Comparison of ENCODE assay signal across 8 cellular contexts in genomic region chr9:20980713-20981481, GRCh38. TPM values are rescaled to one million over a fixed set of nuclear protein-coding genes. Genes with fewer than 3 reads are reported as not detected.
DNase-seq lines count a peak whose midpoint lies in the region; ATAC-seq and TF ChIP-seq lines count a peak whose summit lies in the region.

No MANE protein-coding gene starts in this region.

- ATAC-seq in Right ventricle myocardium superior (ENCODE audit: poor library complexity) (peak; percentile 53), Right ventricle myocardium inferior (no peak), HG03460 (IDR thresholded peaks at IDR 0.05; ENCODE audit: unreplicated experiment) (peak; percentile 70)

- peaks cover 26% of the 10 kb centered on the region for H3K36me3 Mint-ChIP-seq in osteocyte (ENCODE audit: unreplicated experiment)

- TF ChIP-seq CTCF in cardiac fibroblast (IDR thresholded peaks at IDR 0.05; ENCODE audit: low read depth, low read length) (no peak), osteocyte (IDR thresholded peaks at IDR 0.05) (no peak)

- H3K27me3 Mint-ChIP-seq in osteocyte (ENCODE audit: unreplicated experiment), result no peaks in the 10 kb centered on the region

- H3K27ac Mint-ChIP-seq in osteocyte (ENCODE audit: unreplicated experiment), result peak overlapping the region; percentile 80

- no peaks in the 10 kb centered on the region for H3K9me3 Mint-ChIP-seq in osteocyte (ENCODE audit: unreplicated experiment)

- intact Hi-C loops in Right ventricle myocardium superior (cut with DNase I) (no loop called here), Right ventricle myocardium inferior (cut with DNase I) (no loop called here)

- no peak overlapping the region for H3K4me3 ChIP-seq in cardiac fibroblast (replicated peaks in 1 of 2; ENCODE audit: low read depth in 2 of 2, low read length in 2 of 2)

- H3K4me1 Mint-ChIP-seq in osteocyte (ENCODE audit: unreplicated experiment), result peaks cover 43% of the 10 kb centered on the region

- no peak for DNase-seq in Right ventricle myocardium superior
- no peak for DNase-seq in Right ventricle myocardium inferior (ENCODE audit: missing footprints)
- peak; percentile 60 to 63 for DNase-seq in cardiac fibroblast (ENCODE audit: low read depth in 2 of 2)
- no peak for DNase-seq in osteocyte (ENCODE audit: extremely low spot score, unreplicated experiment)
- no peak for DNase-seq in islet precursor cell
- DNase-seq in effector CD8-positive, alpha-beta T cell (lab: John Stamatoyannopoulos, UW), result no peak
- DNase-seq in activated naive CD4-positive, alpha-beta T cell treated with anti-CD3 and anti-CD28 coated beads, Interleukin-2, amount 50 U/mL, for 16 hours, result no peak

- H3K4me3 Mint-ChIP-seq in osteocyte (ENCODE audit: unreplicated experiment), result peak overlapping the region; percentile 24

RNA-seq across cellular contexts. Expression of gene HACD4, which starts 50.5 kb away (rescaled TPM):
- total RNA-seq in Right ventricle myocardium superior, result 1.0 TPM
- total RNA-seq in Right ventricle myocardium inferior, result 1.1 TPM
- 2.4 TPM in 2 replicates for total RNA-seq in osteocyte

Comparison
In these comparisons a context has a peak if more than half of its experiments do, and no peak if none do; other contexts are left out.
1. DNase-seq: peak in cardiac fibroblast (2 of 2); none in Right ventricle myocardium superior (single experiment), Right ventricle myocardium inferior (single experiment), osteocyte (single experiment), islet precursor cell (single experiment), effector CD8-positive, alpha-beta T cell (single experiment) and activated naive CD4-positive, alpha-beta T cell treated with anti-CD3 and anti-CD28 coated beads, Interleukin-2, amount 50 U/mL, for 16 hours (single experiment).